In genomic region chr15:65087873-65088642, GRCh38 we compare ENCODE assay signal across 15 cellular contexts. TPM values are rescaled to one million over a fixed set of nuclear protein-coding genes. Genes with fewer than 3 reads are reported as not detected.
DNase-seq lines count a peak whose midpoint lies in the region; ATAC-seq and TF ChIP-seq lines count a peak whose summit lies in the region.
"Had no signal": no experiment of that assay in that cellular context is flagged by ENCODE, and none has a peak within 500 bp of the region (broad histone marks: within the 10 kb centered on the region; RNA-seq: fewer than 3 reads in every experiment).

No MANE protein-coding gene starts in this region.

- TF ChIP-seq CTCF in transverse colon (IDR thresholded peaks at IDR 0.05), result no peak

- peak; percentile 24 for DNase-seq in RPMI8226
- peak; percentile 82 for DNase-seq in Right ventricle myocardium inferior (ENCODE audit: missing footprints)
- peak; percentile 73 for DNase-seq in transverse colon
- no peak for DNase-seq in stimulated activated CD8-positive, alpha-beta memory T cell treated with anti-CD3 and anti-CD28 coated beads, Interleukin-4, amount 100 ng/mL, for 48 hours
- DNase-seq in T1000 (lab: John Stamatoyannopoulos, UW), result no peak
- DNase-seq in activated T-cell treated with anti-CD3 and anti-CD28 coated beads, Interleukin-2, amount 50 U/mL, for 48 hours, result no peak
- no peak for DNase-seq in amniotic stem cell (lab: John Stamatoyannopoulos, UW)
- DNase-seq: activated naive CD4-positive, alpha-beta T cell treated with anti-CD3 and anti-CD28 coated beads, Interleukin-2, amount 10 ng/mL, durations not matched to agents 7 days and 5 days; CD4-positive, alpha-beta memory T cell; GOT3; NCI-H1694; stimulated activated CD4-positive, alpha-beta T cell treated with anti-CD3 and anti-CD28 coated beads, Interleukin-12 subunit alpha, Interleukin-12 subunit beta, amount 100 ng/mL, for 4 hours had no signal

- no peaks in the 10 kb centered on the region for H3K9me3 ChIP-seq in muscle layer of colon (ENCODE audit: low read length)
- H3K9me3 ChIP-seq in transverse colon, result no peaks in the 10 kb centered on the region

- H3K9ac ChIP-seq in muscle layer of colon (ENCODE audit: low read length), result peak overlapping the region; percentile 74

- intact Hi-C loops in Right ventricle myocardium inferior (cut with DNase I), result no loop called here
- intact Hi-C loops in transverse colon (cut with DNase I; ENCODE audit: low total_unique reads), result loop anchor here (1.0 kb wide), 1 partner anchor 21 kb away; the partner anchor contains the start of gene RASL12

- peak; percentile 77 for ATAC-seq in Right ventricle myocardium inferior

- H3K4me1 ChIP-seq in muscle layer of colon (ENCODE audit: insufficient read depth, low read length) (peaks cover 74% of the 10 kb centered on the region), transverse colon (peaks cover 27 to 45% (median 37%) of the 10 kb centered on the region in 4 donors)

- peak overlapping the region; percentile 85 for H3K27ac ChIP-seq in muscle layer of colon (ENCODE audit: low read depth, low read length)
- peak overlapping the region; percentile 84 to 91 (median 88) for H3K27ac ChIP-seq in transverse colon

- TF ChIP-seq EP300 in transverse colon (IDR thresholded peaks at IDR 0.05; ENCODE audit: low read depth), result peak; percentile 73

- H3K4me3 ChIP-seq in muscle layer of colon (ENCODE audit: low read depth in 1 of 2, low read length in 2 of 2) (no peak overlapping the region), transverse colon (no peak overlapping the region)

- no peak for TF ChIP-seq POLR2A in transverse colon (IDR thresholded peaks at IDR 0.05)

- H3K27me3 ChIP-seq in muscle layer of colon (ENCODE audit: control insufficient read depth in 1 of 2, insufficient read depth in 2 of 2, low read length in 2 of 2) (no peaks in the 10 kb centered on the region), transverse colon (no peaks in the 10 kb centered on the region)

- H3K36me3 ChIP-seq in muscle layer of colon (ENCODE audit: insufficient read depth, low read length) (no peaks in the 10 kb centered on the region), transverse colon (no peaks in the 10 kb centered on the region)

- in situ Hi-C loops in transverse colon (cut with MboI; ENCODE audit: low pct_ligation_motif_present in 1 of 4, low pct_unique_long_range_greater_than_20kb in 1 of 4, low sequenced_read_pairs in 3 of 4), result loop anchor here in 1 of 4 donors (10.0 kb wide), 1 partner anchor 53 kb away; no protein-coding TSS in a partner anchor

- WGBS in transverse colon (ENCODE audit: low coverage in 1 of 2), 2 donors, result 18 to 49% methylated on average over 2 to 12 of the region's 13 CpGs

RNA-seq across cellular contexts. Expression of gene KBTBD13, which starts 11.5 kb away (rescaled TPM):
- 8.4 TPM for total RNA-seq in Right ventricle myocardium inferior
- not detected for total RNA-seq in transverse colon
- total RNA-seq: CD4-positive, alpha-beta memory T cell; dermis microvascular lymphatic vessel endothelial cell had no signal

RNA-seq across cellular contexts. Expression of gene RASL12, which starts 20.3 kb away (rescaled TPM):
- total RNA-seq in Right ventricle myocardium inferior (23.3 TPM), transverse colon (10 to 100 TPM; 13.9 to 46.8 (median 16.4) TPM)
- total RNA-seq: CD4-positive, alpha-beta memory T cell; dermis microvascular lymphatic vessel endothelial cell; mononuclear cell had no signal

RNA-seq across cellular contexts. Expression of gene UBAP1L, which starts 26.9 kb away (rescaled TPM):
- 1.5 TPM for total RNA-seq in Right ventricle myocardium inferior
- total RNA-seq in transverse colon, result 1 to 10 TPM; 2.0 to 8.2 (median 4.4) TPM

RNA-seq across cellular contexts. Expression of gene SLC51B, which starts 42.9 kb away (rescaled TPM):
- not detected for total RNA-seq in Right ventricle myocardium inferior
- 100 to 1,000 TPM in 2 of 4 donors, 10 to 100 TPM in 1, 1 to 10 TPM in 1; 3.4 to 150 (median 121) TPM for total RNA-seq in transverse colon
- total RNA-seq: CD4-positive, alpha-beta memory T cell; dermis microvascular lymphatic vessel endothelial cell had no signal

RNA-seq across cellular contexts. Expression of gene PDCD7, which starts 45.5 kb away (rescaled TPM):
- total RNA-seq in Right ventricle myocardium inferior, result 17.9 TPM
- 10 to 100 TPM; 12.4 to 22.1 (median 16.3) TPM for total RNA-seq in transverse colon

Comparison
In these comparisons a context has a peak if more than half of its experiments do, and no peak if none do; other contexts are left out.
1. DNase-seq: peak in RPMI8226 (single experiment), Right ventricle myocardium inferior (single experiment) and transverse colon (single experiment); none in stimulated activated CD8-positive, alpha-beta memory T cell treated with anti-CD3 and anti-CD28 coated beads, Interleukin-4, amount 100 ng/mL, for 48 hours (single experiment), T1000 (single experiment), activated T-cell treated with anti-CD3 and anti-CD28 coated beads, Interleukin-2, amount 50 U/mL, for 48 hours (0 of 2) and amniotic stem cell (single experiment).